ENCODE assay signal across 12 cellular contexts in the genomic region with DNA sequence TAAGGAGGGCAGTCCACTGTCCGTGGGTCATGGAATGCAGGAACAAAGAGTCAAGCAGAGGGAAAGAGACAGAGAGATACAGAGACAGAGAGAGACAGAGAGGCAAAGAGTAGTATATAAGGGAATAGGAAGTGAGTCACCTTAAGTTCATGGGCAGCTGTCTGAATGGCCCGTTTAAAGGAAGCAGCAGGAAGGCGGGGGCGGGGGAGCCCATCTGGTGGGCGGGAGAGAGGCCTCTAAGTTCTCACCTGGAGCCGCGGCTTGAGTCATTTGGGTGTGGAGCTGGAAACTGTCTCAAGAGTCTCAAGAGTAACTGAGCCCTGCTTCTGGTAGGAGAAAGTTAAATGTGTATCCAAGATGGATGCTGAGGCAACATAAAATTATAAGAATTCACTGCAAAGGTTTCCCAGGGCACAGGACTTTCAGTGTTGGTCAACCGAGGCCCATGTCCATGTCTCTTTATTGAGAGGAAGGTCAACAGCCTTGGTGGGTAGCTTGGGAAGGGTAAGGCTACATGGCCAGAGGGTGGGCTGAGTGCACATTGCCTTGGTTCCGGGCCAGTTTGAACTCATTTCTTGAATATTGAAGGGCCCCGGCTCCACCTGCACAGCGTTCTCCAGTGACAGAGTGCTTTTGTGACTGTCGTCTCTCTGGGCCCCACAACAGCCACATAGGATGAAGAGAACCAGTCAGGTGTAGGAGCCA.
DNase-seq lines count a peak whose midpoint lies in the region; ATAC-seq and TF ChIP-seq lines count a peak whose summit lies in the region.
"Had no signal": no experiment of that assay in that cellular context is flagged by ENCODE, and none has a peak within 500 bp of the region (broad histone marks: within the 10 kb centered on the region; RNA-seq: fewer than 3 reads in every experiment).

No MANE protein-coding gene starts in this region.

- H3K4me1 Mint-ChIP-seq in MCF 10A (ENCODE audit: insufficient read depth, unreplicated experiment) (peaks cover 48% of the 10 kb centered on the region), neural progenitor cell (peaks cover 8% of the 10 kb centered on the region)
- peaks cover 13% of the 10 kb centered on the region for H3K4me1 Mint-ChIP-seq in stimulated activated naive CD8-positive, alpha-beta T cell treated with anti-CD3 and anti-CD28 coated beads, Interleukin-15, amount 100 ng/mL, for 72 hours

- H3K4me3 Mint-ChIP-seq in MCF 10A (ENCODE audit: unreplicated experiment): peak overlapping the region; percentile 55
- H3K4me3 Mint-ChIP-seq in stimulated activated naive CD8-positive, alpha-beta T cell treated with anti-CD3 and anti-CD28 coated beads, Interleukin-15, amount 100 ng/mL, for 72 hours: peak overlapping the region in 1 of 2 donors; percentile 0
- no peak overlapping the region for H3K4me3 Mint-ChIP-seq in neural progenitor cell
- H3K4me3 Mint-ChIP-seq: activated naive CD8-positive, alpha-beta T cell had no signal

- intact Hi-C loops in MCF 10A (cut with micrococcal nuclease): no loop called here
- intact Hi-C loops in breast epithelium (cut with DNase I; ENCODE audit: low total_unique reads): no loop called here

- H3K36me3 Mint-ChIP-seq in MCF 10A (ENCODE audit: insufficient read depth, unreplicated experiment): no peaks in the 10 kb centered on the region
- H3K36me3 Mint-ChIP-seq in neural progenitor cell: no peaks in the 10 kb centered on the region
- H3K36me3 Mint-ChIP-seq: activated naive CD8-positive, alpha-beta T cell had no signal

- H3K9me3 Mint-ChIP-seq in MCF 10A (ENCODE audit: unreplicated experiment) (no peaks in the 10 kb centered on the region), neural progenitor cell (peaks cover 4% of the 10 kb centered on the region)
- H3K9me3 Mint-ChIP-seq in stimulated activated naive CD8-positive, alpha-beta T cell treated with anti-CD3 and anti-CD28 coated beads, Interleukin-15, amount 100 ng/mL, for 72 hours: no peaks in the 10 kb centered on the region

- H3K4me3 ChIP-seq in breast epithelium (no peak overlapping the region), neural progenitor cell (no peak overlapping the region)
- H3K4me3 ChIP-seq: lung had no signal

- no peak for TF ChIP-seq CTCF in MCF 10A (IDR thresholded peaks at IDR 0.05; ENCODE audit: unreplicated experiment)
- TF ChIP-seq CTCF in breast epithelium (IDR thresholded peaks at IDR 0.05): no peak
- TF ChIP-seq CTCF in neural progenitor cell (IDR thresholded peaks at IDR 0.05): no peak

- H3K27ac ChIP-seq in breast epithelium (no peak overlapping the region), neural progenitor cell (no peak overlapping the region)

- H3K27ac Mint-ChIP-seq in MCF 10A (ENCODE audit: low read depth, unreplicated experiment): peak overlapping the region; percentile 63
- H3K27ac Mint-ChIP-seq in stimulated activated naive CD8-positive, alpha-beta T cell treated with anti-CD3 and anti-CD28 coated beads, Interleukin-15, amount 100 ng/mL, for 72 hours: peak overlapping the region; percentile 24 to 79
- H3K27ac Mint-ChIP-seq in neural progenitor cell: no peak overlapping the region
- H3K27ac Mint-ChIP-seq: activated naive CD8-positive, alpha-beta T cell had no signal

- H3F3A ChIP-seq in neural progenitor cell (ENCODE audit: low read depth): no peaks in the 10 kb centered on the region

- no peak overlapping the region for H3K9ac ChIP-seq in neural progenitor cell

- no peaks in the 10 kb centered on the region for H3K79me2 ChIP-seq in neural progenitor cell (ENCODE audit: low read depth)

- POLR2A ChIA-PET in MCF 10A (lab: Yijun Ruan, JAX): interaction anchor here (0.6 to 1.5 kb wide), 4 partner anchors 10 to 88 kb away, joined by 3 to 6 read pairs (median 4); no protein-coding TSS in a partner anchor

- no peaks in the 10 kb centered on the region for H4K20me1 ChIP-seq in neural progenitor cell (ENCODE audit: low read depth)

- H3K27me3 Mint-ChIP-seq in MCF 10A (ENCODE audit: insufficient read depth, unreplicated experiment) (no peaks in the 10 kb centered on the region), neural progenitor cell (ENCODE audit: insufficient read depth, low read depth) (peaks cover 9% of the 10 kb centered on the region)
- H3K27me3 Mint-ChIP-seq in stimulated activated naive CD8-positive, alpha-beta T cell treated with anti-CD3 and anti-CD28 coated beads, Interleukin-15, amount 100 ng/mL, for 72 hours: peaks cover 6% of the 10 kb centered on the region

- H3K36me3 ChIP-seq in breast epithelium (no peaks in the 10 kb centered on the region), neural progenitor cell (no peaks in the 10 kb centered on the region)

- DNase-seq in MCF 10A (ENCODE audit: unreplicated experiment): peak; percentile 96
- no peak for DNase-seq in breast epithelium (ENCODE audit: low spot score in 2 of 2)
- DNase-seq in activated T-cell treated with anti-CD3 and anti-CD28 coated beads, Interleukin-2, amount 50 U/mL, for 48 hours: peak; percentile 75 to 79
- peak; percentile 74 for DNase-seq in kidney tubule cell (ENCODE audit: low spot score)
- DNase-seq in stimulated activated naive CD8-positive, alpha-beta T cell treated with anti-CD3 and anti-CD28 coated beads, Interleukin-15, amount 100 ng/mL, for 72 hours: peak; percentile 28 to 55
- DNase-seq in KG1 (lab: John Stamatoyannopoulos, UW): no peak
- DNase-seq in neural progenitor cell (ENCODE audit: low spot score): no peak
- DNase-seq: NCI-H1105 treated with DMSO at 0.1 percent for 48 hours, Right ventricle myocardium superior had no signal

- CTCF ChIA-PET in MCF 10A (lab: Yijun Ruan, JAX): interaction anchor here (0.5 to 1.9 kb wide), 4 partner anchors 9 to 1368 kb away, joined by 3 to 10 read pairs (median 6); no protein-coding TSS in a partner anchor

- ATAC-seq in stimulated activated naive CD8-positive, alpha-beta T cell treated with anti-CD3 and anti-CD28 coated beads, Interleukin-15, amount 100 ng/mL, for 72 hours: peak; percentile 83
- ATAC-seq in HG02970 (IDR thresholded peaks at IDR 0.05; ENCODE audit: low FRiP score, unreplicated experiment): no peak

- no peak for TF ChIP-seq POLR2A in breast epithelium (IDR thresholded peaks at IDR 0.05)

- H3K4me2 ChIP-seq in neural progenitor cell: no peak overlapping the region

- H3K9me3 ChIP-seq in breast epithelium: no peaks in the 10 kb centered on the region
- no peaks in the 10 kb centered on the region for H3K9me3 ChIP-seq in neural progenitor cell (ENCODE audit: low read depth)

- H2AFZ ChIP-seq in neural progenitor cell (replicated peaks): no peak overlapping the region

- TSS peak; percentile 98 for BruUV-seq in MCF 10A (replicated peaks; lab: Mats Ljungman, UMichigan)

- no peaks in the 10 kb centered on the region for H3K4me1 ChIP-seq in breast epithelium
- no peaks in the 10 kb centered on the region for H3K4me1 ChIP-seq in neural progenitor cell

- H3K27me3 ChIP-seq in breast epithelium: no peaks in the 10 kb centered on the region
- H3K27me3 ChIP-seq in neural progenitor cell: no peaks in the 10 kb centered on the region

Comparison
In these comparisons a context has a peak if more than half of its experiments do, and no peak if none do; other contexts are left out.
1. DNase-seq: peak in MCF 10A (single experiment), activated T-cell treated with anti-CD3 and anti-CD28 coated beads, Interleukin-2, amount 50 U/mL, for 48 hours (2 of 2), kidney tubule cell (single experiment) and stimulated activated naive CD8-positive, alpha-beta T cell treated with anti-CD3 and anti-CD28 coated beads, Interleukin-15, amount 100 ng/mL, for 72 hours (2 of 2); none in breast epithelium (0 of 2), KG1 (single experiment) and neural progenitor cell (single experiment).